27 cellular contexts compared by ENCODE assay signal in genomic region chr4:28760003-28760402, GRCh38.
"Had no signal": no experiment of that assay in that cellular context is flagged by ENCODE, and none has a peak within 500 bp of the region (broad histone marks: within the 10 kb centered on the region; RNA-seq: fewer than 3 reads in every experiment).

No MANE protein-coding gene starts in this region.

- H3K4me3 ChIP-seq: colonic mucosa, coronary artery, dorsolateral prefrontal cortex, esophagus muscularis mucosa, esophagus squamous epithelium, gastrocnemius medialis, gastroesophageal sphincter, heart left ventricle, heart right ventricle had no signal

- ATAC-seq: effector memory CD8-positive, alpha-beta T cell; foreskin keratinocyte; gastrocnemius medialis; gastroesophageal sphincter; heart left ventricle; heart right ventricle had no signal

- H3K27me3 ChIP-seq: colonic mucosa, dorsolateral prefrontal cortex, esophagus muscularis mucosa, esophagus squamous epithelium, foreskin keratinocyte, gastrocnemius medialis, gastroesophageal sphincter, heart left ventricle, heart right ventricle had no signal

- FAIRE-seq: colon, endometrium, endothelial cell of umbilical vein, frontal cortex had no signal

- DNase-seq: colonic mucosa; cortex of kidney; dermis blood vessel endothelial cell; dorsolateral prefrontal cortex; effector CD4-positive, alpha-beta T cell; effector CD8-positive, alpha-beta T cell; effector memory CD4-positive, alpha-beta T cell; effector memory CD8-positive, alpha-beta T cell; endodermal cell; erythroblast; esophagus squamous epithelium; foreskin fibroblast; foreskin keratinocyte; foreskin melanocyte; gastrocnemius medialis; glutamatergic neuron; head of caudate nucleus; heart left ventricle; heart right ventricle had no signal

- H3K36me3 ChIP-seq: colonic mucosa, esophagus muscularis mucosa, esophagus squamous epithelium, gastrocnemius medialis, gastroesophageal sphincter, heart left ventricle, heart right ventricle had no signal

- H3K27ac ChIP-seq: colonic mucosa, coronary artery, dorsolateral prefrontal cortex, epithelial cell of prostate, esophagus muscularis mucosa, esophagus squamous epithelium, foreskin keratinocyte, gastrocnemius medialis, gastroesophageal sphincter, heart left ventricle, heart right ventricle had no signal

- H3K9me3 ChIP-seq: colonic mucosa, esophagus muscularis mucosa, esophagus squamous epithelium, gastrocnemius medialis, gastroesophageal sphincter, heart left ventricle had no signal

- H3K4me1 ChIP-seq: colonic mucosa, esophagus muscularis mucosa, esophagus squamous epithelium, gastrocnemius medialis, gastroesophageal sphincter, heart left ventricle, heart right ventricle had no signal
